ENCODE assay signal across 6 cellular contexts in genomic region chr2:192480984-192481383, GRCh38.
"Had no signal": no experiment of that assay in that cellular context is flagged by ENCODE, and none has a peak within 500 bp of the region (broad histone marks: within the 10 kb centered on the region; RNA-seq: fewer than 3 reads in every experiment).

No MANE protein-coding gene starts in this region.

- H3K4me3 ChIP-seq: K562 had no signal

- DNase-seq: IMR-90, KBM-7, KG1 had no signal

- H3K27ac ChIP-seq: HL-60 had no signal

- ATAC-seq: HepG2, K562 had no signal
